Comparison of ENCODE assay signal across 34 cellular contexts in the genomic region with DNA sequence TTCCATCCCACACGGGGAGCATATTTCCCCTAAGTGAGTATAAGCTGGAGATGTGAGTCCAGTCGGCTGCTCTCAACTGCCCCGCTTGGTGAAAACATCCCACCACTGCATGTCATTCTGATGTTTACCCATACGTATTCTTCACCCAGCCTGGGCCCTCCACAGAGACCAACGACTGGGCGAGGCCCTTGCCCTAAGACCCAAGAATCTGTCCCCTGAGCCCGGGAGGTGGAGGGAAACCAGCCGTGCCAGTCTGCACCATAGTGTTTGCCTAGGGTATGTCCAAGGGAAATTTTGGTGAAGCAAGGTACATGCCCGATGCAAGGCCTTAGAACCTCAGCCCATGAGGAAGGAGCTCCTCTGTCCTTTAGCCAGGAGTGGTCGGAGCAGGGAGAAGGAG.
"Had no signal": no experiment of that assay in that cellular context is flagged by ENCODE, and none has a peak within 500 bp of the region (broad histone marks: within the 10 kb centered on the region; RNA-seq: fewer than 3 reads in every experiment).

No MANE protein-coding gene starts in this region.

- H3K27ac ChIP-seq: KMS-11 had no signal

- H3K36me3 ChIP-seq: MG63 had no signal

- DNase-seq: Karpas-422, Kasumi-1, KG1, MG63, MM.1S, MV-4-11, NCI-H1048, NCI-H1092, NCI-H1092 treated with DMSO at 0.1 percent for 48 hours, NCI-H1105, NCI-H1105 treated with DMSO at 0.1 percent for 48 hours, NCI-H1417, NCI-H1417 treated with DMSO at 0.1 percent for 48 hours, NCI-H1436, NCI-H1436 treated with DMSO at 0.1 percent for 48 hours, NCI-H146, NCI-H1694, NCI-H1694 treated with DMSO at 0.1 percent for 48 hours, NCI-H187, NCI-H187 treated with DMSO at 0.1 percent for 48 hours, NCI-H1930, NCI-H2029, NCI-H2029 treated with DMSO at 0.1 percent for 48 hours, NCI-H2081, NCI-H2081 treated with DMSO at 0.1 percent for 48 hours, NCI-H2107, NCI-H2171, NCI-H2171 treated with DMSO at 0.1 percent for 48 hours, NCI-H2227 treated with DMSO at 0.1 percent for 48 hours, NCI-H226, NCI-H345, NCI-H446, NCI-H446 treated with DMSO at 0.1 percent for 48 hours had no signal

- H3K4me3 ChIP-seq: MG63 had no signal
